2 cellular contexts compared by ENCODE assay signal in the genomic region with DNA sequence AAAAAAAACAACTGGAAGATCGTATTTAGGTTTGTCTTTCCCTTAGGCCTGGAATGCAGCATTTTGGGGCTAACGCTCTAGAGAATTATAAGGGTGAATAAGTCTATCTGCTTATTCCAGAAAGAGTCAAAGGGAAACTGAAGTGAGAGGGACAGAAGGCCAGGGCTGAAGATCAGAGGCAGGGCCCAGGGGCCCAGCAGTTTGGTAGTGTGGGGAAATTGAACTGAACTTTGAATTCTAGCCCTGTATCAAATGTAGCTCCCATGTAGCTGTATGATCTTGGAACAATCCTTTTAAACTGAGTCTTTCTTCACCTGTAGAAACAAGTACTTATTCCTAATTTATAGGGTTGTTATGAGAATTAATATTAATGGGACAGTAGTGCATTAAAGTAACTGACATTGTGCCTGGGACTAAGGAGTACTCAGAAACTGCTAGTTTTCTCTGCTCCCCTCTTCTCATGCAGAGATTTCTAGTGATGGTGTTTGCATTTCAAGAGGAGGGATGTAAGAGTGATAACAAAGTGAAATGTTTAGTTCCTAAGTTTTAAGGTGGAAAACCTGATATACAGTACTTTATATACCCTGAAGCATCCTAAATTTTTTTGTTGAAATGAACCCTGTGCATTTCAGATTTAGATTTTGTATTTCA.
A peak's percentile ranks its signal among the peaks of the same experiment; 100 is the strongest.
TF ChIP-seq lines count a peak whose summit lies in the region.

No MANE protein-coding gene starts in this region.

TF ChIP-seq in HepG2, 621 proteins besides CTCF, POLR2A, EP300 and RAD21:
- TF ChIP-seq MAFG (CRISPR knock-in tag; IDR thresholded peaks at IDR 0.05): no peak
- TF ChIP-seq HOXD1 (CRISPR knock-in tag; IDR thresholded peaks at IDR 0.05): no peak
- no peak for TF ChIP-seq ZNF746 (CRISPR knock-in tag; IDR thresholded peaks at IDR 0.05)
- TF ChIP-seq ZNF619 (CRISPR knock-in tag; IDR thresholded peaks at IDR 0.05): no peak
- TF ChIP-seq, protein P1, sequence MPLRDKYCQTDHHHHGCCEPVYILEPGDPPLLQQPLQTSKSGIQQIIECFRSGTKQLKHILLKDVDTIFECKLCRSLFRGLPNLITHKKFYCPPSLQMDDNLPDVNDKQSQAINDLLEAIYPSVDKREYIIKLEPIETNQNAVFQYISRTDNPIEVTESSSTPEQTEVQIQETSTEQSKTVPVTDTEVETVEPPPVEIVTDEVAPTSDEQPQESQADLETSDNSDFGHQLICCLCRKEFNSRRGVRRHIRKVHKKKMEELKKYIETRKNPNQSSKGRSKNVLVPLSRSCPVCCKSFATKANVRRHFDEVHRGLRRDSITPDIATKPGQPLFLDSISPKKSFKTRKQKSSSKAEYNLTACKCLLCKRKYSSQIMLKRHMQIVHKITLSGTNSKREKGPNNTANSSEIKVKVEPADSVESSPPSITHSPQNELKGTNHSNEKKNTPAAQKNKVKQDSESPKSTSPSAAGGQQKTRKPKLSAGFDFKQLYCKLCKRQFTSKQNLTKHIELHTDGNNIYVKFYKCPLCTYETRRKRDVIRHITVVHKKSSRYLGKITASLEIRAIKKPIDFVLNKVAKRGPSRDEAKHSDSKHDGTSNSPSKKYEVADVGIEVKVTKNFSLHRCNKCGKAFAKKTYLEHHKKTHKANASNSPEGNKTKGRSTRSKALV (CRISPR knock-in tag; IDR thresholded peaks at IDR 0.05): no peak
- TF ChIP-seq ZNF580 (CRISPR knock-in tag; IDR thresholded peaks at IDR 0.05; ENCODE audit: borderline replicate concordance, low read depth): no peak
- no peak for TF ChIP-seq ZNF207 (IDR thresholded peaks at IDR 0.05; ENCODE audit: borderline replicate concordance)
- TF ChIP-seq NFYC (CRISPR knock-in tag; IDR thresholded peaks at IDR 0.05): no peak
- TF ChIP-seq GFI1 (CRISPR knock-in tag; IDR thresholded peaks at IDR 0.05; ENCODE audit: borderline replicate concordance): no peak
- no peak for TF ChIP-seq JUN (CRISPR knock-in tag; IDR thresholded peaks at IDR 0.05)
- no peak for TF ChIP-seq PHF21A (CRISPR knock-in tag; IDR thresholded peaks at IDR 0.05)
- TF ChIP-seq PCBP1 (IDR thresholded peaks at IDR 0.05; ENCODE audit: borderline replicate concordance, low read depth, low read length): no peak
- no peak for TF ChIP-seq RBAK (CRISPR knock-in tag; IDR thresholded peaks at IDR 0.05)
- no peak for TF ChIP-seq KMT2A (CRISPR knock-in tag; IDR thresholded peaks at IDR 0.05)
- no peak for TF ChIP-seq MED13 (CRISPR knock-in tag; IDR thresholded peaks at IDR 0.05)
- TF ChIP-seq ZFP36L1 (CRISPR knock-in tag; IDR thresholded peaks at IDR 0.05): no peak
- TF ChIP-seq CSRNP2 (CRISPR knock-in tag; conservative IDR thresholded peaks at IDR 0.05; ENCODE audit: low read depth): no peak
- no peak for TF ChIP-seq TOE1 (CRISPR knock-in tag; IDR thresholded peaks at IDR 0.05)
- TF ChIP-seq, protein P2, sequence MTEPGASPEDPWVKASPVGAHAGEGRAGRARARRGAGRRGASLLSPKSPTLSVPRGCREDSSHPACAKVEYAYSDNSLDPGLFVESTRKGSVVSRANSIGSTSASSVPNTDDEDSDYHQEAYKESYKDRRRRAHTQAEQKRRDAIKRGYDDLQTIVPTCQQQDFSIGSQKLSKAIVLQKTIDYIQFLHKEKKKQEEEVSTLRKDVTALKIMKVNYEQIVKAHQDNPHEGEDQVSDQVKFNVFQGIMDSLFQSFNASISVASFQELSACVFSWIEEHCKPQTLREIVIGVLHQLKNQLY (CRISPR knock-in tag; IDR thresholded peaks at IDR 0.05): no peak

TF ChIP-seq in H1, 55 proteins besides CTCF, POLR2A, EP300 and RAD21:
- TF ChIP-seq KDM4A (IDR thresholded peaks at IDR 0.05; ENCODE audit: low read depth, low read length, severe bottlenecking) (no peak), ASH2L (IDR thresholded peaks at IDR 0.05; ENCODE audit: low read length) (peak; percentile 30)
